Comparison of ENCODE assay signal across 21 cellular contexts in genomic region chr5:154449786-154450185, GRCh38. TPM values are rescaled to one million over a fixed set of nuclear protein-coding genes. Genes with fewer than 3 reads are reported as not detected.
DNase-seq lines count a peak whose midpoint lies in the region; ATAC-seq and TF ChIP-seq lines count a peak whose summit lies in the region.
"Had no signal": no experiment of that assay in that cellular context is flagged by ENCODE, and none has a peak within 500 bp of the region (broad histone marks: within the 10 kb centered on the region; RNA-seq: fewer than 3 reads in every experiment).

No MANE protein-coding gene starts in this region.

- H3K27me3 ChIP-seq in BLaER1 treated with 17β-estradiol and CSF1 and Interleukin-3, amounts not matched to agents 10 nM and 100 nM = no peaks in the 10 kb centered on the region
- H3K27me3 ChIP-seq in fibroblast of lung (ENCODE audit: control insufficient read depth, insufficient read depth, low read length) (no peaks in the 10 kb centered on the region), gastrocnemius medialis (no peaks in the 10 kb centered on the region)

- DNase-seq in H4 (ENCODE audit: low spot score) (peak; percentile 30), RPMI7951 (ENCODE audit: low read depth) (peak; percentile 15), fibroblast of lung (ENCODE audit: low read depth in 2 of 2) (peak; percentile 42 to 43), gastrocnemius medialis (no peak), cortex of kidney (lab: John Stamatoyannopoulos, UW) (no peak), D341Med (ENCODE audit: low spot score) (no peak)
- DNase-seq: COR-L47; DMS153; KBM-7; NCI-H1105 treated with DMSO at 0.1 percent for 48 hours; NCI-H187; NCI-H345; NCI-H69; NK-92 treated with Interleukin-12 subunit alpha and Interleukin-12 subunit beta, amount 100 ng/mL, for 24 hours; OCI-M1 had no signal

- H3K4me2 ChIP-seq in BLaER1 treated with 17β-estradiol and CSF1 and Interleukin-3, amounts not matched to agents 10 nM and 100 nM = peak overlapping the region; percentile 4 to 97 (median 93); a peak in 14 of 22 replicates
- no peak overlapping the region for H3K4me2 ChIP-seq in fibroblast of lung (ENCODE audit: extremely low read depth, insufficient read depth, low read length)
- H3K4me2 ChIP-seq: GM23338 had no signal

- peaks cover 22% of the 10 kb centered on the region for H3K79me2 ChIP-seq in fibroblast of lung (ENCODE audit: control insufficient read depth, insufficient read depth, low read length)

- no peak overlapping the region for H3K27ac ChIP-seq in BLaER1 treated with 17β-estradiol and CSF1 and Interleukin-3, amounts not matched to agents 10 nM and 100 nM
- no peak overlapping the region for H3K27ac ChIP-seq in fibroblast of lung (ENCODE audit: insufficient read depth, low read length)
- H3K27ac ChIP-seq in gastrocnemius medialis = no peak overlapping the region
- H3K27ac ChIP-seq: C4-2B, RWPE1 had no signal

- in situ Hi-C loops in gastrocnemius medialis (cut with MboI; ENCODE audit: low sequenced_read_pairs in 4 of 4) = no loop called here

- H3K4me1 ChIP-seq in BLaER1 treated with 17β-estradiol and CSF1 and Interleukin-3, amounts not matched to agents 10 nM and 100 nM = peaks cover 29 to 37% (median 33%) of the 10 kb centered on the region in 10 experiments
- H3K4me1 ChIP-seq in fibroblast of lung (ENCODE audit: control insufficient read depth, extremely low read depth, insufficient read depth, low read length) = peaks cover 2% of the 10 kb centered on the region
- H3K4me1 ChIP-seq in gastrocnemius medialis = peaks cover 21 to 34% of the 10 kb centered on the region in 2 donors

- H2AFZ ChIP-seq in fibroblast of lung (ENCODE audit: low read length) = no peak overlapping the region
- H2AFZ ChIP-seq: GM23338 had no signal

- H3K36me3 ChIP-seq in BLaER1 treated with 17β-estradiol and CSF1 and Interleukin-3, amounts not matched to agents 10 nM and 100 nM = peaks cover 43 to 59% (median 51%) of the 10 kb centered on the region in 11 experiments
- peaks cover 1% of the 10 kb centered on the region for H3K36me3 ChIP-seq in fibroblast of lung (ENCODE audit: control insufficient read depth, insufficient read depth, low read length)
- H3K36me3 ChIP-seq in gastrocnemius medialis = peaks cover 0 to 39% of the 10 kb centered on the region in 2 donors

- H3K9ac ChIP-seq in BLaER1 treated with 17β-estradiol and CSF1 and Interleukin-3, amounts not matched to agents 10 nM and 100 nM = no peak overlapping the region
- H3K9ac ChIP-seq in fibroblast of lung (ENCODE audit: insufficient read depth, low read length) = no peak overlapping the region

- ATAC-seq in gastrocnemius medialis (no peak), GM19463 (IDR thresholded peaks at IDR 0.05; ENCODE audit: unreplicated experiment) (no peak)
- ATAC-seq: GM23338 had no signal

- H4K20me1 ChIP-seq in BLaER1 treated with 17β-estradiol and CSF1 and Interleukin-3, amounts not matched to agents 10 nM and 100 nM = peaks cover 43 to 77% (median 50%) of the 10 kb centered on the region in 11 experiments; a peak in 21 of 22 replicates
- no peaks in the 10 kb centered on the region for H4K20me1 ChIP-seq in fibroblast of lung (ENCODE audit: control insufficient read depth, extremely low read depth, insufficient read depth, low read length)

- intact Hi-C loops in gastrocnemius medialis (cut with DNase I; ENCODE audit: low total_unique reads) = loop anchor here (5.0 kb wide), 2 partner anchors 257 to 407 kb away; partner anchors contain the start of gene GALNT10

- TF ChIP-seq CTCF in fibroblast of lung (conservative IDR thresholded peaks at IDR 0.05 in 1 of 2, IDR thresholded peaks at IDR 0.05 in 1 of 2; ENCODE audit: low read depth in 1 of 2, low read length in 2 of 2) = no peak
- no peak for TF ChIP-seq CTCF in gastrocnemius medialis (IDR thresholded peaks at IDR 0.05 in 4 of 5, conservative IDR thresholded peaks at IDR 0.05 in 1 of 5)

- H3K4me3 ChIP-seq in BLaER1 treated with 17β-estradiol and CSF1 and Interleukin-3, amounts not matched to agents 10 nM and 100 nM = no peak overlapping the region
- H3K4me3 ChIP-seq in fibroblast of lung (replicated peaks in 1 of 4; ENCODE audit: control extremely low read depth in 1 of 4, insufficient read depth in 1 of 4, low read depth in 3 of 4, low read length in 4 of 4) (no peak overlapping the region), gastrocnemius medialis (no peak overlapping the region)
- H3K4me3 ChIP-seq: GM23338 had no signal

- no peak for TF ChIP-seq POLR2A in gastrocnemius medialis (IDR thresholded peaks at IDR 0.05)

- no peaks in the 10 kb centered on the region for H3K9me3 ChIP-seq in BLaER1 treated with 17β-estradiol and CSF1 and Interleukin-3, amounts not matched to agents 10 nM and 100 nM (replicated peaks in 1 of 11)
- no peaks in the 10 kb centered on the region for H3K9me3 ChIP-seq in fibroblast of lung (ENCODE audit: control insufficient read depth, insufficient read depth, low read depth, low read length)
- no peaks in the 10 kb centered on the region for H3K9me3 ChIP-seq in gastrocnemius medialis

RNA-seq across cellular contexts. Expression of gene SAP30L, which starts 4.0 kb away (rescaled TPM):
- total RNA-seq in H4 (2014; rRNA removed; shearing (Covaris generic)) = 15.0 and 33.4 TPM in 2 replicates
- 34.9 and 37.6 TPM in 2 replicates for total RNA-seq in RPMI7951 (2014; rRNA removed; shearing (Covaris generic))
- total RNA-seq in fibroblast of lung (25.9 and 26.6 TPM in 2 replicates), gastrocnemius medialis (10 to 100 TPM; 18.8 to 35.6 (median 25.5) TPM)
- polyA plus RNA-seq in fibroblast of lung = 25.1 and 31.5 TPM in 2 replicates
- polyA plus RNA-seq in fibroblast of lung (2012) = 32.2 and 34.6 TPM in 2 replicates
- 5.0 and 5.1 TPM in 2 replicates for polyA minus RNA-seq in fibroblast of lung (ENCODE audit: low replicate concordance)

RNA-seq across cellular contexts. Expression of gene HAND1, which starts 28.2 kb away (rescaled TPM):
- total RNA-seq in H4 (2014; rRNA removed; shearing (Covaris generic)) = 0.29 TPM in 1 of 2 replicates, not detected in the other
- not detected in 2 replicates for total RNA-seq in RPMI7951 (2014; rRNA removed; shearing (Covaris generic))
- total RNA-seq in fibroblast of lung (not detected in 2 replicates), gastrocnemius medialis (not detected)
- polyA plus RNA-seq in fibroblast of lung = not detected in 2 replicates
- not detected in 2 replicates for polyA plus RNA-seq in fibroblast of lung (2012)
- polyA minus RNA-seq in fibroblast of lung (ENCODE audit: low replicate concordance) = not detected in 2 replicates
- total RNA-seq: GM23338, MCF 10A had no signal
- polyA plus RNA-seq: GM23338 had no signal

Comparison
In these comparisons a context has a peak if more than half of its experiments do, and no peak if none do; other contexts are left out.
1. DNase-seq: peak in H4 (single experiment), RPMI7951 (single experiment) and fibroblast of lung (2 of 2); none in gastrocnemius medialis (0 of 2), cortex of kidney (single experiment) and D341Med (single experiment).